25 cellular contexts compared by ENCODE assay signal in genomic region chr14:100698066-100698465, GRCh38. TPM values are rescaled to one million over a fixed set of nuclear protein-coding genes. Genes with fewer than 3 reads are reported as not detected.
"Had no signal": no experiment of that assay in that cellular context is flagged by ENCODE, and none has a peak within 500 bp of the region (broad histone marks: within the 10 kb centered on the region; RNA-seq: fewer than 3 reads in every experiment).

No MANE protein-coding gene starts in this region.

- H3K27me3 ChIP-seq: brain microvascular endothelial cell, cardiac muscle cell had no signal

- ATAC-seq: activated T-helper 17 cell treated with anti-CD3 and anti-CD28 coated beads, Interleukin-2, amount 50 U/mL, for 72 hours; T-cell had no signal

- H3K36me3 ChIP-seq: brain microvascular endothelial cell, cardiac muscle cell had no signal

- DNase-seq: activated CD4-positive, alpha-beta memory T cell treated with anti-CD3 and anti-CD28 coated beads for 36 hours; activated CD4-positive, alpha-beta T cell treated with anti-CD3 and anti-CD28 coated beads, Interleukin-2, amount 10 ng/mL, durations not matched to agents 7 days and 5 days; activated CD4-positive, CD25-positive, alpha-beta regulatory T cell; activated CD8-positive, alpha-beta memory T cell treated with anti-CD3 and anti-CD28 coated beads for 24 hours; activated gamma-delta T cell; activated naive CD4-positive, alpha-beta T cell treated with anti-CD3 and anti-CD28 coated beads for 36 hours; activated T-cell treated with anti-CD3 and anti-CD28 coated beads, Interleukin-2, amount 50 U/mL, for 48 hours; amygdala; brain microvascular endothelial cell; cerebellar nuclear complex; Karpas-422; MV-4-11; NCI-H1105; NCI-H1436; NCI-H1694 treated with DMSO at 0.1 percent for 48 hours; NCI-H2029 treated with DMSO at 0.1 percent for 48 hours; NCI-H446; T-cell; T-helper 2 cell had no signal

- H3K27ac ChIP-seq: brain microvascular endothelial cell, cardiac muscle cell, SK-N-MC, VCaP had no signal

- H3K4me3 ChIP-seq: cardiac muscle cell, SK-N-MC had no signal

RNA-seq across cellular contexts. Expression of gene DLK1, which starts 28.6 kb away (rescaled TPM):
- total RNA-seq: activated CD4-positive, alpha-beta memory T cell treated with anti-CD3 and anti-CD28 coated beads for 36 hours; activated CD4-positive, alpha-beta T cell treated with anti-CD3 and anti-CD28 coated beads, Interleukin-2, amount 10 ng/mL, durations not matched to agents 7 days and 5 days; activated naive CD4-positive, alpha-beta T cell treated with anti-CD3 and anti-CD28 coated beads for 36 hours; activated T-helper 17 cell treated with anti-CD3 and anti-CD28 coated beads, Interleukin-2, amount 50 U/mL, for 72 hours; OCI-LY7; RPMI7951 had no signal
